Comparison of ENCODE assay signal across 27 cellular contexts in genomic region chr4:150940123-150940522, GRCh38.
"Had no signal": no experiment of that assay in that cellular context is flagged by ENCODE, and none has a peak within 500 bp of the region (broad histone marks: within the 10 kb centered on the region; RNA-seq: fewer than 3 reads in every experiment).

No MANE protein-coding gene starts in this region.

- H3K9ac ChIP-seq: neural progenitor cell, parathyroid adenoma had no signal

- H3K27me3 Mint-ChIP-seq: progenitor cell of endocrine pancreas; stimulated activated naive B cell treated with anti-CD40 and anti-IgM and Interleukin-4, amounts not matched to agents 10 μg/mL and 1 μg/mL and 100 μg/mL, for 72 hours; stimulated activated naive CD8-positive, alpha-beta T cell treated with anti-CD3 and anti-CD28 coated beads, Interleukin-15, Interleukin-2, amounts not matched to agents 100 ng/mL and 50 ng/mL, for 24 hours had no signal

- H3K79me2 ChIP-seq: parathyroid adenoma had no signal

- H2AFZ ChIP-seq: neural progenitor cell, parathyroid adenoma had no signal

- H3K27me3 ChIP-seq: neural progenitor cell, ovary, right lobe of liver, sigmoid colon, stomach, thyroid gland, tibial nerve, upper lobe of left lung, vagina had no signal

- ATAC-seq: natural killer cell; psoas muscle; right cardiac atrium; right lobe of liver; stimulated activated effector memory CD8-positive, alpha-beta T cell treated with anti-CD3 and anti-CD28 coated beads, Interleukin-12 subunit alpha, Interleukin-12 subunit beta, amount 100 ng/mL, for 72 hours; stimulated activated naive B cell treated with anti-CD40 and anti-IgM and Interleukin-4, amounts not matched to agents 10 μg/mL and 1 μg/mL and 100 μg/mL, for 72 hours had no signal

- H3K9me3 Mint-ChIP-seq: natural killer cell; nephron; neural progenitor cell; stimulated activated effector memory CD8-positive, alpha-beta T cell treated with anti-CD3 and anti-CD28 coated beads, Interleukin-12 subunit alpha, Interleukin-12 subunit beta, amount 100 ng/mL, for 72 hours; stimulated activated naive B cell treated with anti-CD40 and anti-IgM and Interleukin-4, amounts not matched to agents 10 μg/mL and 1 μg/mL and 100 μg/mL, for 72 hours; stimulated activated naive CD8-positive, alpha-beta T cell treated with anti-CD3 and anti-CD28 coated beads, Interleukin-15, Interleukin-2, amounts not matched to agents 100 ng/mL and 50 ng/mL, for 24 hours had no signal

- H3K27ac ChIP-seq: neural progenitor cell, ovary, parathyroid adenoma, psoas muscle, right lobe of liver, sigmoid colon, stomach, thoracic aorta, thyroid gland, tibial nerve, upper lobe of left lung, vagina had no signal

- H3K4me3 ChIP-seq: neural progenitor cell, ovary, psoas muscle, right lobe of liver, sigmoid colon, stomach, thoracic aorta, thyroid gland, tibial nerve, upper lobe of left lung, vagina had no signal

- H3K4me2 ChIP-seq: neural progenitor cell had no signal

- H3K4me3 Mint-ChIP-seq: natural killer cell; nephron; neural progenitor cell; stimulated activated effector memory CD8-positive, alpha-beta T cell treated with anti-CD3 and anti-CD28 coated beads, Interleukin-12 subunit alpha, Interleukin-12 subunit beta, amount 100 ng/mL, for 72 hours; stimulated activated naive B cell treated with anti-CD40 and anti-IgM and Interleukin-4, amounts not matched to agents 10 μg/mL and 1 μg/mL and 100 μg/mL, for 72 hours; stimulated activated naive CD8-positive, alpha-beta T cell treated with anti-CD3 and anti-CD28 coated beads, Interleukin-15, Interleukin-2, amounts not matched to agents 100 ng/mL and 50 ng/mL, for 24 hours had no signal

- H3K4me1 ChIP-seq: parathyroid adenoma, psoas muscle, right lobe of liver, thyroid gland, upper lobe of left lung had no signal

- H3K9me3 ChIP-seq: ovary, psoas muscle, right lobe of liver, sigmoid colon, stomach, thoracic aorta, thyroid gland, tibial nerve, upper lobe of left lung, vagina had no signal

- DNase-seq: natural killer cell; occipital lobe; ovary; posterior cingulate gyrus; psoas muscle; right cardiac atrium; right lobe of liver; sigmoid colon; small intestine; stimulated activated CD4-positive, alpha-beta T cell treated with anti-CD3 and anti-CD28 coated beads, Interleukin-15, amount 100 ng/mL, for 24 hours; stimulated activated CD4-positive, alpha-beta T cell treated with anti-CD3 and anti-CD28 coated beads, Interleukin-2, amount 100 ng/mL, for 24 hours; stimulated activated CD4-positive, alpha-beta T cell treated with anti-CD3 and anti-CD28 coated beads, Interleukin-2, amount 100 ng/mL, for 48 hours; stimulated activated CD4-positive, alpha-beta T cell treated with anti-CD3 and anti-CD28 coated beads, Interleukin-4, amount 100 ng/mL, for 24 hours; stimulated activated naive B cell treated with anti-CD40 and anti-IgM and Interleukin-4, amounts not matched to agents 10 μg/mL and 1 μg/mL and 100 μg/mL, for 72 hours; stomach; thyroid gland; trophoblast cell; upper lobe of left lung had no signal

- H3K27ac Mint-ChIP-seq: nephron; stimulated activated effector memory CD8-positive, alpha-beta T cell treated with anti-CD3 and anti-CD28 coated beads, Interleukin-12 subunit alpha, Interleukin-12 subunit beta, amount 100 ng/mL, for 72 hours had no signal

- H3K36me3 Mint-ChIP-seq: natural killer cell; neural progenitor cell; stimulated activated effector memory CD8-positive, alpha-beta T cell treated with anti-CD3 and anti-CD28 coated beads, Interleukin-12 subunit alpha, Interleukin-12 subunit beta, amount 100 ng/mL, for 72 hours had no signal

- H3K36me3 ChIP-seq: neural progenitor cell, ovary, right lobe of liver, sigmoid colon, stomach, thoracic aorta, thyroid gland, tibial nerve, upper lobe of left lung, vagina had no signal
